ENCODE assay signal across 8 cellular contexts in genomic region chr16:78980825-78981224, GRCh38.
"Had no signal": no experiment of that assay in that cellular context is flagged by ENCODE, and none has a peak within 500 bp of the region (broad histone marks: within the 10 kb centered on the region; RNA-seq: fewer than 3 reads in every experiment).

No MANE protein-coding gene starts in this region.

- H3K4me3 ChIP-seq: GM23248, HAP-1 had no signal

- DNase-seq: GM23248, GOT3, H7, HFFc6, KG1 had no signal

- H3K9ac ChIP-seq: GM23248 had no signal

- H3K36me3 ChIP-seq: HAP-1 had no signal

- H3K4me1 ChIP-seq: HAP-1 had no signal

- H3K9me3 ChIP-seq: HAP-1 had no signal

- H2AFZ ChIP-seq: GM23248 had no signal

- ATAC-seq: HCT116 had no signal

- H3K27ac ChIP-seq: GM23248, HL-60 had no signal
